In the genomic region with DNA sequence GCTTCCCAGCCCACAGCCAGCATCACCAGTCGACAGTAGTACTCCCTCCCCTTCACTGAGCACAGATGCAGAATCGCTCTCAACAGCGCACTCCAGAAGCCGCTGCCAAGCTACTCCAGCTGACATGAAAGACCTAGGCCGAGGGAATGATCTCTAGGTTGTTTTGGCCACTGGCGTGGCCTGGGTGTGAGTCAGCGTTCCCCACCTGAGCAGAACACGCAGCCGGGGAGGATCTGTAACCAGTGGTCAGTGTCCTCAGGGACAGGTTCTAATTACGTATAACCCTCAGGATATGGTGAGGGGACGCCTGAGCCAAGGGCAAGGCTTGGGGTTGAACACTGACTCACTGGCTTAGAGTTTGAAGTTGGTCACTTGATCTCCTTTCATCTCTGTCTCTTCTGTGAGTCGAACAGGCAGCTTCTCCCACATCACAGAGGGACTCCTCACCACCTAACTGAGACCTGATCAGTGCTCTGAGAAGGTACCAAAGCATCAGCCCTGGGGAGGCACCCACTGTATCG, we compare ENCODE assay signal across 1 cellular context.
TF ChIP-seq lines count a peak whose summit lies in the region.

No MANE protein-coding gene starts in this region.

TF ChIP-seq in K562, 482 proteins besides CTCF, POLR2A, EP300 and RAD21 (continued from another document and continues in another):
- TF ChIP-seq ADNP (tag; IDR thresholded peaks at IDR 0.05): no peak
- no peak for TF ChIP-seq CCAR2 (IDR thresholded peaks at IDR 0.05; ENCODE audit: low read depth, low read length)
- TF ChIP-seq ZNF57 (CRISPR knock-in tag; IDR thresholded peaks at IDR 0.05): peak; percentile 20; the same call in 1 of the 2 replicates
- TF ChIP-seq, protein P1, sequence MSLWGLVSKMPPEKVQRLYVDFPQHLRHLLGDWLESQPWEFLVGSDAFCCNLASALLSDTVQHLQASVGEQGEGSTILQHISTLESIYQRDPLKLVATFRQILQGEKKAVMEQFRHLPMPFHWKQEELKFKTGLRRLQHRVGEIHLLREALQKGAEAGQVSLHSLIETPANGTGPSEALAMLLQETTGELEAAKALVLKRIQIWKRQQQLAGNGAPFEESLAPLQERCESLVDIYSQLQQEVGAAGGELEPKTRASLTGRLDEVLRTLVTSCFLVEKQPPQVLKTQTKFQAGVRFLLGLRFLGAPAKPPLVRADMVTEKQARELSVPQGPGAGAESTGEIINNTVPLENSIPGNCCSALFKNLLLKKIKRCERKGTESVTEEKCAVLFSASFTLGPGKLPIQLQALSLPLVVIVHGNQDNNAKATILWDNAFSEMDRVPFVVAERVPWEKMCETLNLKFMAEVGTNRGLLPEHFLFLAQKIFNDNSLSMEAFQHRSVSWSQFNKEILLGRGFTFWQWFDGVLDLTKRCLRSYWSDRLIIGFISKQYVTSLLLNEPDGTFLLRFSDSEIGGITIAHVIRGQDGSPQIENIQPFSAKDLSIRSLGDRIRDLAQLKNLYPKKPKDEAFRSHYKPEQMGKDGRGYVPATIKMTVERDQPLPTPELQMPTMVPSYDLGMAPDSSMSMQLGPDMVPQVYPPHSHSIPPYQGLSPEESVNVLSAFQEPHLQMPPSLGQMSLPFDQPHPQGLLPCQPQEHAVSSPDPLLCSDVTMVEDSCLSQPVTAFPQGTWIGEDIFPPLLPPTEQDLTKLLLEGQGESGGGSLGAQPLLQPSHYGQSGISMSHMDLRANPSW (CRISPR knock-in tag; IDR thresholded peaks at IDR 0.05): no peak; the same call in 1 of the 2 replicates
- TF ChIP-seq, protein P2, sequence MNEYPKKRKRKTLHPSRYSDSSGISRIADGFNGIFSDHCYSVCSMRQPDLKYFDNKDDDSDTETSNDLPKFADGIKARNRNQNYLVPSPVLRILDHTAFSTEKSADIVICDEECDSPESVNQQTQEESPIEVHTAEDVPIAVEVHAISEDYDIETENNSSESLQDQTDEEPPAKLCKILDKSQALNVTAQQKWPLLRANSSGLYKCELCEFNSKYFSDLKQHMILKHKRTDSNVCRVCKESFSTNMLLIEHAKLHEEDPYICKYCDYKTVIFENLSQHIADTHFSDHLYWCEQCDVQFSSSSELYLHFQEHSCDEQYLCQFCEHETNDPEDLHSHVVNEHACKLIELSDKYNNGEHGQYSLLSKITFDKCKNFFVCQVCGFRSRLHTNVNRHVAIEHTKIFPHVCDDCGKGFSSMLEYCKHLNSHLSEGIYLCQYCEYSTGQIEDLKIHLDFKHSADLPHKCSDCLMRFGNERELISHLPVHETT (CRISPR knock-in tag; conservative IDR thresholded peaks at IDR 0.05 in 1 of 2, IDR thresholded peaks at IDR 0.05 in 1 of 2): 0 out of 4 replicates have a peak, but pooled peaks of 1 of the 2 experiments have one; percentile 17
- TF ChIP-seq ELF1 (tag; IDR thresholded peaks at IDR 0.05): no peak
- TF ChIP-seq, protein P3, sequence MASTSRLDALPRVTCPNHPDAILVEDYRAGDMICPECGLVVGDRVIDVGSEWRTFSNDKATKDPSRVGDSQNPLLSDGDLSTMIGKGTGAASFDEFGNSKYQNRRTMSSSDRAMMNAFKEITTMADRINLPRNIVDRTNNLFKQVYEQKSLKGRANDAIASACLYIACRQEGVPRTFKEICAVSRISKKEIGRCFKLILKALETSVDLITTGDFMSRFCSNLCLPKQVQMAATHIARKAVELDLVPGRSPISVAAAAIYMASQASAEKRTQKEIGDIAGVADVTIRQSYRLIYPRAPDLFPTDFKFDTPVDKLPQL (IDR thresholded peaks at IDR 0.05; ENCODE audit: extremely low read depth, insufficient read length): no peak
- TF ChIP-seq ZNF699 (CRISPR knock-in tag; IDR thresholded peaks at IDR 0.05; ENCODE audit: insufficient replicate concordance): no peak
- peak; percentile 35 for TF ChIP-seq MAFK (IDR thresholded peaks at IDR 0.05; ENCODE audit: low read length)
- TF ChIP-seq, protein P4, sequence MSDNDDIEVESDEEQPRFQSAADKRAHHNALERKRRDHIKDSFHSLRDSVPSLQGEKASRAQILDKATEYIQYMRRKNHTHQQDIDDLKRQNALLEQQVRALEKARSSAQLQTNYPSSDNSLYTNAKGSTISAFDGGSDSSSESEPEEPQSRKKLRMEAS (CRISPR knock-in tag; IDR thresholded peaks at IDR 0.05): peak; percentile 66; the same call in 1 of the 2 replicates
- TF ChIP-seq, protein P5, sequence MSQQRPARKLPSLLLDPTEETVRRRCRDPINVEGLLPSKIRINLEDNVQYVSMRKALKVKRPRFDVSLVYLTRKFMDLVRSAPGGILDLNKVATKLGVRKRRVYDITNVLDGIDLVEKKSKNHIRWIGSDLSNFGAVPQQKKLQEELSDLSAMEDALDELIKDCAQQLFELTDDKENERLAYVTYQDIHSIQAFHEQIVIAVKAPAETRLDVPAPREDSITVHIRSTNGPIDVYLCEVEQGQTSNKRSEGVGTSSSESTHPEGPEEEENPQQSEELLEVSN (IDR thresholded peaks at IDR 0.05; ENCODE audit: borderline replicate concordance in 1 of 2, extremely low read depth in 1 of 2, insufficient read depth in 1 of 2, insufficient read length in 1 of 2, low read depth in 1 of 2, low read length in 1 of 2, poor library complexity in 1 of 2, severe bottlenecking in 1 of 2): peak in 1 of 2 experiments; percentile 52
- TF ChIP-seq NR2C1 (IDR thresholded peaks at IDR 0.05): no peak
- peak; percentile 55; the same call in 1 of the 2 replicates for TF ChIP-seq NR2C1 (tag; IDR thresholded peaks at IDR 0.05)
- peak; percentile 34; the same call in 1 of the 2 replicates for TF ChIP-seq MAFF (IDR thresholded peaks at IDR 0.05; ENCODE audit: low read length)
- TF ChIP-seq EHMT2 (IDR thresholded peaks at IDR 0.05): peak; percentile 62; the same call in 1 of the 2 replicates
- TF ChIP-seq, protein P6, sequence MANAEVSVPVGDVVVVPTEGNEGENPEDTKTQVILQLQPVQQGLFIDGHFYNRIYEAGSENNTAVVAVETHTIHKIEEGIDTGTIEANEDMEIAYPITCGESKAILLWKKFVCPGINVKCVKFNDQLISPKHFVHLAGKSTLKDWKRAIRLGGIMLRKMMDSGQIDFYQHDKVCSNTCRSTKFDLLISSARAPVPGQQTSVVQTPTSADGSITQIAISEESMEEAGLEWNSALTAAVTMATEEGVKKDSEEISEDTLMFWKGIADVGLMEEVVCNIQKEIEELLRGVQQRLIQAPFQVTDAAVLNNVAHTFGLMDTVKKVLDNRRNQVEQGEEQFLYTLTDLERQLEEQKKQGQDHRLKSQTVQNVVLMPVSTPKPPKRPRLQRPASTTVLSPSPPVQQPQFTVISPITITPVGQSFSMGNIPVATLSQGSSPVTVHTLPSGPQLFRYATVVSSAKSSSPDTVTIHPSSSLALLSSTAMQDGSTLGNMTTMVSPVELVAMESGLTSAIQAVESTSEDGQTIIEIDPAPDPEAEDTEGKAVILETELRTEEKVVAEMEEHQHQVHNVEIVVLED (CRISPR knock-in tag; IDR thresholded peaks at IDR 0.05): 0 out of 2 replicates have a peak, but pooled peaks have one; percentile 10
- TF ChIP-seq GTF2E2 (tag; IDR thresholded peaks at IDR 0.05): no peak
- peak; percentile 34 for TF ChIP-seq POLR2B (IDR thresholded peaks at IDR 0.05; ENCODE audit: low read depth, partially characterized antibody)
- TF ChIP-seq, protein P7, sequence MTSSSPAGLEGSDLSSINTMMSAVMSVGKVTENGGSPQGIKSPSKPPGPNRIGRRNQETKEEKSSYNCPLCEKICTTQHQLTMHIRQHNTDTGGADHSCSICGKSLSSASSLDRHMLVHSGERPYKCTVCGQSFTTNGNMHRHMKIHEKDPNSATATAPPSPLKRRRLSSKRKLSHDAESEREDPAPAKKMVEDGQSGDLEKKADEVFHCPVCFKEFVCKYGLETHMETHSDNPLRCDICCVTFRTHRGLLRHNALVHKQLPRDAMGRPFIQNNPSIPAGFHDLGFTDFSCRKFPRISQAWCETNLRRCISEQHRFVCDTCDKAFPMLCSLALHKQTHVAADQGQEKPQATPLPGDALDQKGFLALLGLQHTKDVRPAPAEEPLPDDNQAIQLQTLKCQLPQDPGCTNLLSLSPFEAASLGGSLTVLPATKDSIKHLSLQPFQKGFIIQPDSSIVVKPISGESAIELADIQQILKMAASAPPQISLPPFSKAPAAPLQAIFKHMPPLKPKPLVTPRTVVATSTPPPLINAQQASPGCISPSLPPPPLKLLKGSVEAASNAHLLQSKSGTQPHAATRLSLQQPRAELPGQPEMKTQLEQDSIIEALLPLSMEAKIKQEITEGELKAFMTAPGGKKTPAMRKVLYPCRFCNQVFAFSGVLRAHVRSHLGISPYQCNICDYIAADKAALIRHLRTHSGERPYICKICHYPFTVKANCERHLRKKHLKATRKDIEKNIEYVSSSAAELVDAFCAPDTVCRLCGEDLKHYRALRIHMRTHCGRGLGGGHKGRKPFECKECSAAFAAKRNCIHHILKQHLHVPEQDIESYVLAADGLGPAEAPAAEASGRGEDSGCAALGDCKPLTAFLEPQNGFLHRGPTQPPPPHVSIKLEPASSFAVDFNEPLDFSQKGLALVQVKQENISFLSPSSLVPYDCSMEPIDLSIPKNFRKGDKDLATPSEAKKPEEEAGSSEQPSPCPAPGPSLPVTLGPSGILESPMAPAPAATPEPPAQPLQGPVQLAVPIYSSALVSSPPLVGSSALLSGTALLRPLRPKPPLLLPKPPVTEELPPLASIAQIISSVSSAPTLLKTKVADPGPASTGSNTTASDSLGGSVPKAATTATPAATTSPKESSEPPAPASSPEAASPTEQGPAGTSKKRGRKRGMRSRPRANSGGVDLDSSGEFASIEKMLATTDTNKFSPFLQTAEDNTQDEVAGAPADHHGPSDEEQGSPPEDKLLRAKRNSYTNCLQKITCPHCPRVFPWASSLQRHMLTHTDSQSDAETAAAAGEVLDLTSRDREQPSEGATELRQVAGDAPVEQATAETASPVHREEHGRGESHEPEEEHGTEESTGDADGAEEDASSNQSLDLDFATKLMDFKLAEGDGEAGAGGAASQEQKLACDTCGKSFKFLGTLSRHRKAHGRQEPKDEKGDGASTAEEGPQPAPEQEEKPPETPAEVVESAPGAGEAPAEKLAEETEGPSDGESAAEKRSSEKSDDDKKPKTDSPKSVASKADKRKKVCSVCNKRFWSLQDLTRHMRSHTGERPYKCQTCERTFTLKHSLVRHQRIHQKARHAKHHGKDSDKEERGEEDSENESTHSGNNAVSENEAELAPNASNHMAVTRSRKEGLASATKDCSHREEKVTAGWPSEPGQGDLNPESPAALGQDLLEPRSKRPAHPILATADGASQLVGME (CRISPR knock-in tag; IDR thresholded peaks at IDR 0.05): no peak
- no peak for TF ChIP-seq ZBTB1 (CRISPR knock-in tag; IDR thresholded peaks at IDR 0.05; ENCODE audit: borderline replicate concordance, low read depth)
- TF ChIP-seq XRCC4 (IDR thresholded peaks at IDR 0.05; ENCODE audit: extremely low read depth, insufficient read depth, insufficient read length): no peak
- no peak for TF ChIP-seq NFIX (CRISPR knock-in tag; IDR thresholded peaks at IDR 0.05; ENCODE audit: low read depth)
- TF ChIP-seq TOE1 (IDR thresholded peaks at IDR 0.05; ENCODE audit: borderline replicate concordance): no peak
- no peak for TF ChIP-seq TOE1 (CRISPR knock-in tag; IDR thresholded peaks at IDR 0.05; ENCODE audit: borderline replicate concordance, low read depth)
- TF ChIP-seq KLF1 (tag; IDR thresholded peaks at IDR 0.05): no peak
- TF ChIP-seq, protein P8, sequence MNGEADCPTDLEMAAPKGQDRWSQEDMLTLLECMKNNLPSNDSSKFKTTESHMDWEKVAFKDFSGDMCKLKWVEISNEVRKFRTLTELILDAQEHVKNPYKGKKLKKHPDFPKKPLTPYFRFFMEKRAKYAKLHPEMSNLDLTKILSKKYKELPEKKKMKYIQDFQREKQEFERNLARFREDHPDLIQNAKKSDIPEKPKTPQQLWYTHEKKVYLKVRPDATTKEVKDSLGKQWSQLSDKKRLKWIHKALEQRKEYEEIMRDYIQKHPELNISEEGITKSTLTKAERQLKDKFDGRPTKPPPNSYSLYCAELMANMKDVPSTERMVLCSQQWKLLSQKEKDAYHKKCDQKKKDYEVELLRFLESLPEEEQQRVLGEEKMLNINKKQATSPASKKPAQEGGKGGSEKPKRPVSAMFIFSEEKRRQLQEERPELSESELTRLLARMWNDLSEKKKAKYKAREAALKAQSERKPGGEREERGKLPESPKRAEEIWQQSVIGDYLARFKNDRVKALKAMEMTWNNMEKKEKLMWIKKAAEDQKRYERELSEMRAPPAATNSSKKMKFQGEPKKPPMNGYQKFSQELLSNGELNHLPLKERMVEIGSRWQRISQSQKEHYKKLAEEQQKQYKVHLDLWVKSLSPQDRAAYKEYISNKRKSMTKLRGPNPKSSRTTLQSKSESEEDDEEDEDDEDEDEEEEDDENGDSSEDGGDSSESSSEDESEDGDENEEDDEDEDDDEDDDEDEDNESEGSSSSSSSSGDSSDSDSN (IDR thresholded peaks at IDR 0.05; ENCODE audit: borderline replicate concordance in 1 of 2, low read depth in 2 of 2, low read length in 2 of 2): 0 out of 4 replicates have a peak, but pooled peaks of 1 of the 2 experiments have one; percentile 59
- TF ChIP-seq CBX3 (IDR thresholded peaks at IDR 0.05; ENCODE audit: borderline replicate concordance in 1 of 2, low read length in 2 of 2): peak in 1 of 2 experiments; percentile 50; a peak in 1 of 3 replicates
- no peak for TF ChIP-seq ILK (tag; IDR thresholded peaks at IDR 0.05; ENCODE audit: borderline replicate concordance, low read depth)
- no peak for TF ChIP-seq ZNF143 (CRISPR knock-in tag; IDR thresholded peaks at IDR 0.05)
- no peak for TF ChIP-seq SRSF7 (optimal IDR thresholded peaks at IDR 0.05; ENCODE audit: low read depth, low read length)
- TF ChIP-seq FUS (optimal IDR thresholded peaks at IDR 0.05; ENCODE audit: low read depth, low read length): no peak
- TF ChIP-seq NEUROD1 (IDR thresholded peaks at IDR 0.05; ENCODE audit: borderline replicate concordance, low read depth, low read length, partially characterized antibody): peak; percentile 32
- no peak for TF ChIP-seq ZNF232 (CRISPR knock-in tag; IDR thresholded peaks at IDR 0.05)
- TF ChIP-seq, protein P9, sequence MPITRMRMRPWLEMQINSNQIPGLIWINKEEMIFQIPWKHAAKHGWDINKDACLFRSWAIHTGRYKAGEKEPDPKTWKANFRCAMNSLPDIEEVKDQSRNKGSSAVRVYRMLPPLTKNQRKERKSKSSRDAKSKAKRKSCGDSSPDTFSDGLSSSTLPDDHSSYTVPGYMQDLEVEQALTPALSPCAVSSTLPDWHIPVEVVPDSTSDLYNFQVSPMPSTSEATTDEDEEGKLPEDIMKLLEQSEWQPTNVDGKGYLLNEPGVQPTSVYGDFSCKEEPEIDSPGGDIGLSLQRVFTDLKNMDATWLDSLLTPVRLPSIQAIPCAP (CRISPR knock-in tag; IDR thresholded peaks at IDR 0.05; ENCODE audit: borderline replicate concordance): no peak
- TF ChIP-seq SMARCA4 (IDR thresholded peaks at IDR 0.05): peak; percentile 23; the same call in 1 of the 2 replicates
- TF ChIP-seq, protein P10, sequence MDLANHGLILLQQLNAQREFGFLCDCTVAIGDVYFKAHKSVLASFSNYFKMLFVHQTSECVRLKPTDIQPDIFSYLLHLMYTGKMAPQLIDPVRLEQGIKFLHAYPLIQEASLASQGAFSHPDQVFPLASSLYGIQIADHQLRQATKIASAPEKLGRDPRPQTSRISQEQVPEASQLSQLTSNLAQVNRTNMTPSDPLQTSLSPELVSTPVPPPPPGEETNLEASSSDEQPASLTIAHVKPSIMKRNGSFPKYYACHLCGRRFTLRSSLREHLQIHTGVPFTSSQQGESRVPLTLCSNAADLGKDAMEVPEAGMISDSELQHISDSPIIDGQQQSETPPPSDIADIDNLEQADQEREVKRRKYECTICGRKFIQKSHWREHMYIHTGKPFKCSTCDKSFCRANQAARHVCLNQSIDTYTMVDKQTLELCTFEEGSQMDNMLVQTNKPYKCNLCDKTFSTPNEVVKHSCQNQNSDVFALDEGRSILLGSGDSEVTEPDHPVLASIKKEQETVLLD (IDR thresholded peaks at IDR 0.05): 0 out of 2 replicates have a peak, but pooled peaks have one; percentile 49
- TF ChIP-seq SREBF1 (IDR thresholded peaks at IDR 0.05; ENCODE audit: borderline replicate concordance, low read depth, low read length): no peak
